In the genomic region with DNA sequence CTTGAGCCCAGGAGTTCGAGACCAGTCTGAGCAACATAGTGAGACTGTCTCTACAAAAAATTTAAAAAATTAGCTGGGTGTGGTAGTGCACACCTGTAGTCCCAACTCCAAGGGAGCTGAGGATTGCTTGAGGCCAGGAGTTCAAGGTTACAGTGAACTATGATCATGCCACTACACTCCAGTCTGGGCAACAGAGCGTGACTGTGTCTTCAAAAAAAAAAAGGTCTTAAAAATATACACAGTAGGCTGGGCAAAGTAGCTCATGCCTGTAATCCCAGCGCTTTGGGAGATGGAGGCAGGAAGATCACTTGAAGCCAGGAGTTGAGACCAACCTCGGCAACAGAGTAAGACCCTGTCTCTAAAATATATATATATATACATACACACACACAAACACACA, we compare ENCODE assay signal across 14 cellular contexts. TPM values are rescaled to one million over a fixed set of nuclear protein-coding genes. Genes with fewer than 3 reads are reported as not detected.
DNase-seq lines count a peak whose midpoint lies in the region; ATAC-seq, FAIRE-seq and TF ChIP-seq lines count a peak whose summit lies in the region.
"Had no signal": no experiment of that assay in that cellular context is flagged by ENCODE, and none has a peak within 500 bp of the region (broad histone marks: within the 10 kb centered on the region; RNA-seq: fewer than 3 reads in every experiment).

No MANE protein-coding gene starts in this region.

- intact Hi-C loops in activated CD4-positive, alpha-beta T cell treated with anti-CD3 and anti-CD28 coated beads for 36 hours (cut with DNase I, micrococcal nuclease) = no loop called here
- intact Hi-C loops in GM12878 (cut with micrococcal nuclease; ENCODE audit: unreplicated experiment) = no loop called here
- intact Hi-C loops in ascending aorta (cut with DNase I) = no loop called here

- POLR2A ChIA-PET in activated CD4-positive, alpha-beta T cell treated with anti-CD3 and anti-CD28 coated beads for 36 hours (lab: Charles Lee) = interaction anchor here (0.6 to 0.7 kb wide), 2 partner anchors 12 to 32 kb away, joined by 3 to 4 read pairs; partner anchors contain the start of gene ARPC4
- POLR2A ChIA-PET in GM12878 (lab: Charles Lee) = interaction anchor here (1.2 to 1.8 kb wide), 2 partner anchors 10 to 12 kb away, joined by 5 to 9 read pairs; partner anchors contain the start of genes ARPC4 and TADA3

- peak overlapping the region; percentile 95 for H3K27ac Mint-ChIP-seq in activated CD4-positive, alpha-beta T cell treated with anti-CD3 and anti-CD28 coated beads for 36 hours
- H3K27ac Mint-ChIP-seq: GM23338 had no signal

- no peaks in the 10 kb centered on the region for H3K79me2 ChIP-seq in OCI-LY1 (ENCODE audit: insufficient read depth, low read length)
- no peaks in the 10 kb centered on the region for H3K79me2 ChIP-seq in GM12878 (ENCODE audit: control insufficient read depth, insufficient read depth, low read length)

- no TSS peak for BruUV-seq in GM12878 (replicated peaks; lab: Mats Ljungman, UMichigan)

- CTCF ChIA-PET in activated CD4-positive, alpha-beta T cell treated with anti-CD3 and anti-CD28 coated beads for 36 hours (lab: Charles Lee) = no interaction called here
- CTCF ChIA-PET in GM12878 (lab: Yijun Ruan, JAX) = interaction anchor here (1.1 to 4.0 kb wide), 6 partner anchors 9 to 427 kb away, joined by 3 to 15 read pairs (median 4); partner anchors contain the start of gene CRELD1

- TF ChIP-seq CTCF in OCI-LY1 (IDR thresholded peaks at IDR 0.05; ENCODE audit: low read length) (no peak), GM12878 (IDR thresholded peaks at IDR 0.05 in 2 of 3, conservative IDR thresholded peaks at IDR 0.05 in 1 of 3; ENCODE audit: control insufficient read depth in 2 of 3, extremely low read depth in 1 of 3, insufficient read depth in 1 of 3, low read depth in 3 of 3, low read length in 3 of 3) (no peak), neutrophil (IDR thresholded peaks at IDR 0.05) (no peak), ascending aorta (IDR thresholded peaks at IDR 0.05) (no peak), suprapubic skin (IDR thresholded peaks at IDR 0.05) (no peak)

- H3K36me3 ChIP-seq in OCI-LY1 (ENCODE audit: insufficient read depth, low read length) (peaks cover 32% of the 10 kb centered on the region; the same call in 1 of the 2 replicates), GM12878 (ENCODE audit: control insufficient read depth in 2 of 2, insufficient read depth in 2 of 2, low read length in 1 of 2) (peaks cover 2 to 7% of the 10 kb centered on the region in 2 experiments; a peak in 2 of 4 replicates), neutrophil (peaks cover 38% of the 10 kb centered on the region), ascending aorta (peaks cover 38 to 58% of the 10 kb centered on the region in 2 donors), suprapubic skin (peaks cover 48% of the 10 kb centered on the region)

- H3K9me3 ChIP-seq in OCI-LY1 (ENCODE audit: low read length) (no peaks in the 10 kb centered on the region), GM12878 (replicated peaks; ENCODE audit: control insufficient read depth, insufficient read depth, low read length) (no peaks in the 10 kb centered on the region), neutrophil (no peaks in the 10 kb centered on the region), ascending aorta (no peaks in the 10 kb centered on the region), suprapubic skin (no peaks in the 10 kb centered on the region)

- no peak overlapping the region for H3K4me3 Mint-ChIP-seq in activated CD4-positive, alpha-beta T cell treated with anti-CD3 and anti-CD28 coated beads for 36 hours
- H3K4me3 Mint-ChIP-seq: GM23338 had no signal

- TF ChIP-seq EP300 in GM12878 (IDR thresholded peaks at IDR 0.05; ENCODE audit: borderline replicate concordance in 1 of 2, control insufficient read depth in 1 of 2, low read depth in 2 of 2, low read length in 2 of 2) (no peak), suprapubic skin (IDR thresholded peaks at IDR 0.05) (no peak)

- in situ Hi-C loops in GM12878 (cut with MboI) = no loop called here

- DNase-seq in activated CD4-positive, alpha-beta T cell treated with anti-CD3 and anti-CD28 coated beads for 36 hours = no peak
- DNase-seq in activated CD4-positive, alpha-beta T cell treated with anti-CD3 and anti-CD28 coated beads for 48 hours = no peak
- DNase-seq in GM12878 (ENCODE audit: low read depth, low spot score) (no peak), ascending aorta (ENCODE audit: low spot score in 2 of 2) (no peak), suprapubic skin (ENCODE audit: low spot score in 2 of 2) (no peak), DMS 273 (lab: John Stamatoyannopoulos, UW; ENCODE audit: unreplicated experiment) (no peak)
- DNase-seq: COR-L47, GDM1, NCI-H1105 treated with DMSO at 0.1 percent for 48 hours, NCI-H345 had no signal

- no peaks in the 10 kb centered on the region for H4K20me1 ChIP-seq in OCI-LY1 (ENCODE audit: insufficient read depth, low read length)
- H4K20me1 ChIP-seq in GM12878 (ENCODE audit: control insufficient read depth, insufficient read depth) = no peaks in the 10 kb centered on the region

- H3K27me3 ChIP-seq in OCI-LY1 (ENCODE audit: insufficient read depth, low read length) (no peaks in the 10 kb centered on the region), GM12878 (replicated peaks in 1 of 2; ENCODE audit: control insufficient read depth in 2 of 2, insufficient read depth in 2 of 2, low read length in 1 of 2) (no peaks in the 10 kb centered on the region), neutrophil (no peaks in the 10 kb centered on the region), ascending aorta (no peaks in the 10 kb centered on the region), suprapubic skin (no peaks in the 10 kb centered on the region)

- no peaks in the 10 kb centered on the region for H3K9me2 ChIP-seq in OCI-LY1 (ENCODE audit: low read depth, low read length)

- no peaks in the 10 kb centered on the region for H3K9me3 Mint-ChIP-seq in activated CD4-positive, alpha-beta T cell treated with anti-CD3 and anti-CD28 coated beads for 36 hours (ENCODE audit: low read depth)
- H3K9me3 Mint-ChIP-seq: GM23338 had no signal

- H3F3A ChIP-seq in OCI-LY1 (ENCODE audit: insufficient read depth, low read length) = no peaks in the 10 kb centered on the region

- H3K4me1 ChIP-seq in OCI-LY1 (ENCODE audit: insufficient read depth, low read length, severe bottlenecking) (peaks cover 34% of the 10 kb centered on the region), GM12878 (ENCODE audit: control insufficient read depth, insufficient read depth, low read length) (peaks cover 31% of the 10 kb centered on the region), neutrophil (ENCODE audit: control insufficient read depth in 1 of 2, insufficient read depth in 1 of 2, low read depth in 1 of 2, low read length in 1 of 2) (peaks cover 45% of the 10 kb centered on the region in 2 experiments), ascending aorta (no peaks in the 10 kb centered on the region), suprapubic skin (peaks cover 11% of the 10 kb centered on the region)

- H2AFZ ChIP-seq in OCI-LY1 (ENCODE audit: low read length) (no peak overlapping the region), GM12878 (ENCODE audit: control insufficient read depth, low read depth, low read length) (no peak overlapping the region)
- H2AFZ ChIP-seq: GM23338 had no signal

- SMC1A ChIA-PET in GM12878 (lab: Charles Lee; ENCODE audit: uncharacterized antibody, unreplicated experiment) = interaction anchor here (0.6 to 1.9 kb wide), 4 partner anchors 10 to 141 kb away, joined by 3 to 8 read pairs (median 4); no protein-coding TSS in a partner anchor

- TF ChIP-seq RAD21 in GM12878 (IDR thresholded peaks at IDR 0.05; ENCODE audit: insufficient read depth, low read depth, low read length) = no peak

- H3K4me1 Mint-ChIP-seq in activated CD4-positive, alpha-beta T cell treated with anti-CD3 and anti-CD28 coated beads for 36 hours = peaks cover 62% of the 10 kb centered on the region
- H3K4me1 Mint-ChIP-seq: GM23338 had no signal

- H3K9ac ChIP-seq in OCI-LY1 (ENCODE audit: low read length) (no peak overlapping the region; the same call in 1 of the 2 replicates), GM12878 (ENCODE audit: control insufficient read depth, insufficient read depth, low read length) (no peak overlapping the region)

- no peak for ATAC-seq in activated CD4-positive, alpha-beta T cell treated with anti-CD3 and anti-CD28 coated beads for 36 hours
- no peak; the same call in 2 of the 3 replicates for ATAC-seq in GM12878
- ATAC-seq: GM23338 had no signal

- RAD21 ChIA-PET in GM12878 (lab: Charles Lee; ENCODE audit: unreplicated experiment) = interaction anchor here (1.3 to 3.0 kb wide), 4 partner anchors 12 to 151 kb away, joined by 3 to 11 read pairs (median 5); partner anchors contain the start of gene OGG1

- TF ChIP-seq POLR2A in GM12878 (IDR thresholded peaks at IDR 0.05; ENCODE audit: low read depth, low read length) = no peak
- TF ChIP-seq POLR2A in suprapubic skin (IDR thresholded peaks at IDR 0.05) = no peak

- H3K4me2 ChIP-seq in OCI-LY1 (ENCODE audit: low read length) (peak overlapping the region; percentile 23; the same call in 1 of the 2 replicates), GM12878 (ENCODE audit: control insufficient read depth, insufficient read depth) (no peak overlapping the region)
- H3K4me2 ChIP-seq: GM23338 had no signal

- 46% methylated on average over 4 of the region's 4 CpGs for WGBS in GM12878 (ENCODE audit: insufficient coverage, insufficient replicate concordance, low lambda C conversion rate, missing lambda C conversion rate)
- 92% methylated on average over 4 of the region's 4 CpGs for WGBS in suprapubic skin

- no peak for FAIRE-seq in GM12878 (lab: Jason Lieb, UNC)
- FAIRE-seq: GM18507 had no signal

- H3K36me3 Mint-ChIP-seq in activated CD4-positive, alpha-beta T cell treated with anti-CD3 and anti-CD28 coated beads for 36 hours (ENCODE audit: low read depth) = peaks cover 47% of the 10 kb centered on the region

- H3K4me3 ChIP-seq in OCI-LY1 (ENCODE audit: low read depth, low read length, poor library complexity, severe bottlenecking) = no peak overlapping the region
- H3K4me3 ChIP-seq in GM12878 = no peak overlapping the region
- H3K4me3 ChIP-seq in neutrophil (ENCODE audit: low read depth in 1 of 2, low read length in 1 of 2) = peak overlapping the region; percentile 43 to 54
- no peak overlapping the region for H3K4me3 ChIP-seq in ascending aorta
- no peak overlapping the region for H3K4me3 ChIP-seq in suprapubic skin
- H3K4me3 ChIP-seq: GM23338 had no signal

- H3K27ac ChIP-seq in OCI-LY1 (ENCODE audit: low read depth, low read length, poor library complexity, severe bottlenecking) (peak overlapping the region; percentile 88), GM12878 (ENCODE audit: control insufficient read depth, insufficient read depth) (no peak overlapping the region), neutrophil (peak overlapping the region; percentile 94), ascending aorta (no peak overlapping the region), suprapubic skin (no peak overlapping the region)

- H3K27me3 Mint-ChIP-seq in activated CD4-positive, alpha-beta T cell treated with anti-CD3 and anti-CD28 coated beads for 36 hours = no peaks in the 10 kb centered on the region

RNA-seq across cellular contexts. Expression of gene CAMK1, which starts 11.2 kb away (rescaled TPM):
- 10 to 100 TPM; 48.4 to 53.1 TPM for total RNA-seq in activated CD4-positive, alpha-beta T cell treated with anti-CD3 and anti-CD28 coated beads for 36 hours
- total RNA-seq in GM12878 (2013; cell fraction: nucleolus; rRNA removed) = not detected in 2 replicates
- total RNA-seq in GM12878 (2014; rRNA removed) (0.44 and 0.73 TPM in 2 replicates), GM12878 (2014; rRNA removed; fragmentation: Illumina TruSeq; extraction: Trizol) (0.31 and 0.32 TPM in 2 replicates), GM12878 (2021) (0.61 and 0.64 TPM in 2 replicates), ascending aorta (82.9 TPM), suprapubic skin (10 to 100 TPM in 1 of 4 donors, 1 to 10 TPM in 3; 3.3 to 13.0 (median 5.2) TPM)
- 0.79 TPM for polyA plus RNA-seq in GM12878 (2011; ENCODE audit: low read depth)
- polyA plus RNA-seq in GM12878 (2011; rRNA removed) (0.16 and 0.24 TPM in 2 replicates), GM12878 (2014; fragmentation: Illumina TruSeq; extraction: Trizol) (0.28 TPM in 1 of 2 replicates, not detected in the other), GM12878 (2014; fragmentation: Nextera tagmentation; extraction: Ambion mirVana) (not detected), GM12878 (2014; rRNA removed) (0.18 and 0.37 TPM in 2 replicates), GM12878 (2016; fragmentation: Nextera tagmentation; extraction: Ambion mirVana) (1 to 10 TPM; 1.5 to 2.1 TPM)
- polyA plus RNA-seq in GM12878 (2011; cell fraction: cytosol; rRNA removed) = 0.48 and 0.67 TPM in 2 replicates
- polyA plus RNA-seq in GM12878 (2011; cell fraction: nucleus; rRNA removed) = 0.43 and 0.47 TPM in 2 replicates
- 1.0 and 1.6 TPM in 2 replicates for polyA plus RNA-seq in GM12878 (2012)
- 0.37 and 0.67 TPM in 2 replicates for polyA minus RNA-seq in GM12878 (2011; rRNA and poly(A)+ RNA removed)
- polyA minus RNA-seq in GM12878 (2011; cell fraction: cytosol; rRNA and poly(A)+ RNA removed) = not detected in 2 replicates
- polyA minus RNA-seq in GM12878 (2011; cell fraction: nucleus; rRNA and poly(A)+ RNA removed) = 0.12 TPM in 1 of 2 replicates, not detected in the other

RNA-seq across cellular contexts. Expression of gene TADA3, which starts 11.4 kb away (rescaled TPM):
- total RNA-seq in activated CD4-positive, alpha-beta T cell treated with anti-CD3 and anti-CD28 coated beads for 36 hours = 10 to 100 TPM; 80.7 to 96.4 TPM
- 15.3 and 16.4 TPM in 2 replicates for total RNA-seq in GM12878 (2013; cell fraction: nucleolus; rRNA removed)
- total RNA-seq in GM12878 (2014; rRNA removed) (61.6 and 71.2 TPM in 2 replicates), GM12878 (2014; rRNA removed; fragmentation: Illumina TruSeq; extraction: Trizol) (38.2 and 41.2 TPM in 2 replicates), GM12878 (2021) (50.5 and 52.2 TPM in 2 replicates), ascending aorta (106 TPM), suprapubic skin (10 to 100 TPM; 27.6 to 45.0 (median 38.8) TPM)
- polyA plus RNA-seq in GM12878 (2011; ENCODE audit: low read depth) = 16.9 TPM
- polyA plus RNA-seq in GM12878 (2011; rRNA removed) (19.6 and 33.6 TPM in 2 replicates), GM12878 (2014; fragmentation: Illumina TruSeq; extraction: Trizol) (26.0 and 49.8 TPM in 2 replicates), GM12878 (2014; fragmentation: Nextera tagmentation; extraction: Ambion mirVana) (1 to 10 TPM; 2.6 to 9.0 TPM), GM12878 (2014; rRNA removed) (55.7 and 63.4 TPM in 2 replicates), GM12878 (2016; fragmentation: Nextera tagmentation; extraction: Ambion mirVana) (10 to 100 TPM; 64.7 to 71.0 TPM)
- polyA plus RNA-seq in GM12878 (2011; cell fraction: cytosol; rRNA removed) = 50.5 and 55.8 TPM in 2 replicates
- polyA plus RNA-seq in GM12878 (2011; cell fraction: nucleus; rRNA removed) = 33.5 and 35.2 TPM in 2 replicates
- polyA plus RNA-seq in GM12878 (2012) = 31.8 and 35.6 TPM in 2 replicates
- 17.2 and 38.1 TPM in 2 replicates for polyA minus RNA-seq in GM12878 (2011; rRNA and poly(A)+ RNA removed)
- 17.3 and 17.9 TPM in 2 replicates for polyA minus RNA-seq in GM12878 (2011; cell fraction: cytosol; rRNA and poly(A)+ RNA removed)
- polyA minus RNA-seq in GM12878 (2011; cell fraction: nucleus; rRNA and poly(A)+ RNA removed) = 10.2 and 15.5 TPM in 2 replicates

RNA-seq across cellular contexts. Expression of gene ARPC4, which starts 12.0 kb away (rescaled TPM):
- total RNA-seq in activated CD4-positive, alpha-beta T cell treated with anti-CD3 and anti-CD28 coated beads for 36 hours = 100 to 1,000 TPM; 164 to 231 TPM
- 176 and 182 TPM in 2 replicates for total RNA-seq in GM12878 (2013; cell fraction: nucleolus; rRNA removed)
- total RNA-seq in GM12878 (2014; rRNA removed) (329 and 354 TPM in 2 replicates), GM12878 (2014; rRNA removed; fragmentation: Illumina TruSeq; extraction: Trizol) (243 and 257 TPM in 2 replicates), GM12878 (2021) (274 and 277 TPM in 2 replicates), ascending aorta (160 TPM), suprapubic skin (100 to 1,000 TPM; 107 to 132 (median 124) TPM)
- 159 TPM for polyA plus RNA-seq in GM12878 (2011; ENCODE audit: low read depth)
- polyA plus RNA-seq in GM12878 (2011; rRNA removed) (177 and 192 TPM in 2 replicates), GM12878 (2014; fragmentation: Illumina TruSeq; extraction: Trizol) (260 and 266 TPM in 2 replicates), GM12878 (2014; fragmentation: Nextera tagmentation; extraction: Ambion mirVana) (10 to 100 TPM; 42.0 to 55.9 TPM), GM12878 (2014; rRNA removed) (293 and 302 TPM in 2 replicates), GM12878 (2016; fragmentation: Nextera tagmentation; extraction: Ambion mirVana) (100 to 1,000 TPM; 313 to 326 TPM)
- polyA plus RNA-seq in GM12878 (2011; cell fraction: cytosol; rRNA removed) = 168 and 237 TPM in 2 replicates
- polyA plus RNA-seq in GM12878 (2011; cell fraction: nucleus; rRNA removed) = 109 and 131 TPM in 2 replicates
- 206 and 224 TPM in 2 replicates for polyA plus RNA-seq in GM12878 (2012)
- 174 and 234 TPM in 2 replicates for polyA minus RNA-seq in GM12878 (2011; rRNA and poly(A)+ RNA removed)
- polyA minus RNA-seq in GM12878 (2011; cell fraction: cytosol; rRNA and poly(A)+ RNA removed) = 133 and 141 TPM in 2 replicates
- 58.4 and 99.3 TPM in 2 replicates for polyA minus RNA-seq in GM12878 (2011; cell fraction: nucleus; rRNA and poly(A)+ RNA removed)

RNA-seq across cellular contexts. Expression of gene TTLL3, which starts 29.1 kb away (rescaled TPM):
- 10 to 100 TPM; 47.5 to 49.8 TPM for total RNA-seq in activated CD4-positive, alpha-beta T cell treated with anti-CD3 and anti-CD28 coated beads for 36 hours
- total RNA-seq in GM12878 (2013; cell fraction: nucleolus; rRNA removed) = 275 and 305 TPM in 2 replicates
- total RNA-seq in GM12878 (2014; rRNA removed) (19.9 and 22.3 TPM in 2 replicates), GM12878 (2014; rRNA removed; fragmentation: Illumina TruSeq; extraction: Trizol) (14.5 and 15.6 TPM in 2 replicates), GM12878 (2021) (30.4 and 36.1 TPM in 2 replicates), ascending aorta (47.0 TPM), suprapubic skin (100 to 1,000 TPM in 2 of 4 donors, 10 to 100 TPM in 2; 42.4 to 286 (median 83.3) TPM)
- 39.0 TPM for polyA plus RNA-seq in GM12878 (2011; ENCODE audit: low read depth)
- polyA plus RNA-seq in GM12878 (2011; rRNA removed) (33.8 and 45.3 TPM in 2 replicates), GM12878 (2014; fragmentation: Illumina TruSeq; extraction: Trizol) (30.1 and 30.7 TPM in 2 replicates), GM12878 (2014; fragmentation: Nextera tagmentation; extraction: Ambion mirVana) (1 to 10 TPM; 4.2 to 6.8 TPM), GM12878 (2014; rRNA removed) (49.3 and 51.3 TPM in 2 replicates), GM12878 (2016; fragmentation: Nextera tagmentation; extraction: Ambion mirVana) (10 to 100 TPM; 10.4 to 13.2 TPM)
- 54.6 and 61.0 TPM in 2 replicates for polyA plus RNA-seq in GM12878 (2011; cell fraction: cytosol; rRNA removed)
- 363 and 399 TPM in 2 replicates for polyA plus RNA-seq in GM12878 (2011; cell fraction: nucleus; rRNA removed)
- 50.9 and 55.6 TPM in 2 replicates for polyA plus RNA-seq in GM12878 (2012)
- 51.2 and 66.0 TPM in 2 replicates for polyA minus RNA-seq in GM12878 (2011; rRNA and poly(A)+ RNA removed)
- 11.6 and 16.2 TPM in 2 replicates for polyA minus RNA-seq in GM12878 (2011; cell fraction: cytosol; rRNA and poly(A)+ RNA removed)
- 52.8 and 85.3 TPM in 2 replicates for polyA minus RNA-seq in GM12878 (2011; cell fraction: nucleus; rRNA and poly(A)+ RNA removed)

RNA-seq across cellular contexts. Expression of gene OGG1, which starts 31.2 kb away (rescaled TPM):
- total RNA-seq in activated CD4-positive, alpha-beta T cell treated with anti-CD3 and anti-CD28 coated beads for 36 hours = 10 to 100 TPM; 36.4 to 61.6 TPM
- 41.7 and 49.6 TPM in 2 replicates for total RNA-seq in GM12878 (2013; cell fraction: nucleolus; rRNA removed)
- total RNA-seq in GM12878 (2014; rRNA removed) (32.0 and 32.1 TPM in 2 replicates), GM12878 (2014; rRNA removed; fragmentation: Illumina TruSeq; extraction: Trizol) (21.1 and 23.5 TPM in 2 replicates), GM12878 (2021) (24.3 TPM in 2 replicates), ascending aorta (36.0 TPM), suprapubic skin (10 to 100 TPM; 15.7 to 29.6 (median 25.5) TPM)
- polyA plus RNA-seq in GM12878 (2011; ENCODE audit: low read depth) = 5.8 TPM
- polyA plus RNA-seq in GM12878 (2011; rRNA removed) (14.2 and 22.8 TPM in 2 replicates), GM12878 (2014; fragmentation: Illumina TruSeq; extraction: Trizol) (27.4 and 30.1 TPM in 2 replicates), GM12878 (2014; fragmentation: Nextera tagmentation; extraction: Ambion mirVana) (1 to 10 TPM; 4.8 to 6.9 TPM), GM12878 (2014; rRNA removed) (35.4 and 38.7 TPM in 2 replicates), GM12878 (2016; fragmentation: Nextera tagmentation; extraction: Ambion mirVana) (10 to 100 TPM; 35.6 to 38.8 TPM)
- 21.7 and 32.7 TPM in 2 replicates for polyA plus RNA-seq in GM12878 (2011; cell fraction: cytosol; rRNA removed)
- 29.9 and 35.3 TPM in 2 replicates for polyA plus RNA-seq in GM12878 (2011; cell fraction: nucleus; rRNA removed)
- 10.2 and 11.8 TPM in 2 replicates for polyA plus RNA-seq in GM12878 (2012)
- polyA minus RNA-seq in GM12878 (2011; rRNA and poly(A)+ RNA removed) = 45.5 and 72.0 TPM in 2 replicates
- 16.0 and 21.1 TPM in 2 replicates for polyA minus RNA-seq in GM12878 (2011; cell fraction: cytosol; rRNA and poly(A)+ RNA removed)
- 36.9 and 69.6 TPM in 2 replicates for polyA minus RNA-seq in GM12878 (2011; cell fraction: nucleus; rRNA and poly(A)+ RNA removed)

Comparison
In these comparisons a context has a peak if more than half of its experiments do, and no peak if none do; other contexts are left out.
1. H3K27ac ChIP-seq: peak in OCI-LY1 (single experiment) and neutrophil (single experiment); none in GM12878 (single experiment), ascending aorta (0 of 2) and suprapubic skin (single experiment).
2. H3K4me3 ChIP-seq: peak in neutrophil (2 of 2); none in OCI-LY1 (single experiment), GM12878 (single experiment), ascending aorta (0 of 2) and suprapubic skin (single experiment).